9 cellular contexts compared by ENCODE assay signal in the genomic region with DNA sequence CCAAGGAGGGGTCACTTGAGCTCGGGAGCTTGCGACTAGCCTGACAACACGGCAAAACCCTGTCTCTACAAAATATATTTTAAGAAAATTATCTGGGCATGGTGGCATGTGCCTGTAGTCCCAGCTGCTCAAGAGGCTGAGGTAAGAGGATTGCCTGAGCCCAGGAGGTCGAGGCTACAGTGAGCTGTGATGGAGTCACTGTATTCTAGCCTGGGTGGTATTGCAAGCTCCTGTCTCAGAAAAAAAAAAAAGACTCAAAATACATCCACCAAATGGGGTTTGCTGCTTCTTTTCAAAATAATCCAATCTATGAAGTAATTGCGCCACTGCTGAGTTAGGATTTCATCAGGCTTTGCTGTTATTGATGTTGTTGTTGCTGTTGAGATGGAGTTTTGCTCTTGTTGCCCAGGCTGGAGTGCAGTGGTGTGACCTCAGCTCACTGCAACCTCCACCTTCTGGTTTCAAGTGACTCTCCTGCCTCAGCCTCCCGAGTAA. TPM values are rescaled to one million over a fixed set of nuclear protein-coding genes. Genes with fewer than 3 reads are reported as not detected.
DNase-seq lines count a peak whose midpoint lies in the region; ATAC-seq and TF ChIP-seq lines count a peak whose summit lies in the region.
"Had no signal": no experiment of that assay in that cellular context is flagged by ENCODE, and none has a peak within 500 bp of the region (broad histone marks: within the 10 kb centered on the region; RNA-seq: fewer than 3 reads in every experiment).

No MANE protein-coding gene starts in this region.

- H3K27ac ChIP-seq in coronary artery (peak overlapping the region; percentile 88 to 91), neutrophil (peak overlapping the region; percentile 93), caudate nucleus (ENCODE audit: low read depth, low read length) (no peak overlapping the region)
- H3K27ac ChIP-seq in naive thymus-derived CD4-positive, alpha-beta T cell (ENCODE audit: low read depth, low read length), result no peak overlapping the region

- H3K4me1 ChIP-seq in neutrophil (ENCODE audit: control insufficient read depth in 1 of 2, insufficient read depth in 1 of 2, low read depth in 1 of 2, low read length in 1 of 2), result peaks cover 64 to 65% of the 10 kb centered on the region in 2 experiments
- peaks cover 5 to 11% of the 10 kb centered on the region in 2 donors for H3K4me1 ChIP-seq in naive thymus-derived CD4-positive, alpha-beta T cell (ENCODE audit: control insufficient read depth in 2 of 2, insufficient read depth in 2 of 2, low read length in 2 of 2)

- POLR2A ChIA-PET in naive thymus-derived CD4-positive, alpha-beta T cell (lab: Charles Lee), result no interaction called here

- ATAC-seq in naive thymus-derived CD4-positive, alpha-beta T cell, result no peak

- no peaks in the 10 kb centered on the region for H3K27me3 Mint-ChIP-seq in naive thymus-derived CD4-positive, alpha-beta T cell

- no peak for TF ChIP-seq POLR2A in NB4 (IDR thresholded peaks at IDR 0.05; ENCODE audit: extremely low read depth, insufficient read length)

- no peaks in the 10 kb centered on the region for H3K9me3 ChIP-seq in neutrophil
- H3K9me3 ChIP-seq in naive thymus-derived CD4-positive, alpha-beta T cell (ENCODE audit: control insufficient read depth in 2 of 3, low read length in 3 of 3), result no peaks in the 10 kb centered on the region

- peak overlapping the region; percentile 30 for H3K4me3 ChIP-seq in NB4 (ENCODE audit: low read depth, low read length)
- no peak overlapping the region for H3K4me3 ChIP-seq in coronary artery
- H3K4me3 ChIP-seq in neutrophil (ENCODE audit: low read depth in 1 of 2, low read length in 1 of 2), result peak overlapping the region; percentile 48 to 50
- H3K4me3 ChIP-seq in naive thymus-derived CD4-positive, alpha-beta T cell (ENCODE audit: low read length), result no peak overlapping the region

- peak overlapping the region in 3 of 9 donors; percentile 5 to 95 (median 74) for H3K27ac Mint-ChIP-seq in naive thymus-derived CD4-positive, alpha-beta T cell

- H3K36me3 ChIP-seq in neutrophil, result no peaks in the 10 kb centered on the region
- no peaks in the 10 kb centered on the region for H3K36me3 ChIP-seq in naive thymus-derived CD4-positive, alpha-beta T cell (ENCODE audit: control insufficient read depth in 2 of 3, insufficient read depth in 3 of 3, low read length in 3 of 3)

- CTCF ChIA-PET in naive thymus-derived CD4-positive, alpha-beta T cell (lab: Charles Lee), result no interaction called here

- DNase-seq in CD1c-positive myeloid dendritic cell (ENCODE audit: extremely low spot score), result peak; percentile 79
- peak; percentile 34 for DNase-seq in NB4 (ENCODE audit: low read depth)
- DNase-seq in coronary artery (ENCODE audit: low spot score), result no peak
- no peak for DNase-seq in naive thymus-derived CD4-positive, alpha-beta T cell
- DNase-seq in SHP77 (lab: John Stamatoyannopoulos, UW), result no peak
- no peak for DNase-seq in caudate nucleus (lab: John Stamatoyannopoulos, UW)
- DNase-seq in SW 1271 (lab: John Stamatoyannopoulos, UW), result no peak
- DNase-seq: NCI-H524 treated with DMSO at 0.1 percent for 48 hours had no signal

- H3K9me3 Mint-ChIP-seq in naive thymus-derived CD4-positive, alpha-beta T cell, result no peaks in the 10 kb centered on the region

- TF ChIP-seq CTCF in NB4 (IDR thresholded peaks at IDR 0.05; ENCODE audit: low read depth, low read length), result no peak
- no peak for TF ChIP-seq CTCF in coronary artery (IDR thresholded peaks at IDR 0.05)
- no peak for TF ChIP-seq CTCF in neutrophil (IDR thresholded peaks at IDR 0.05)

- intact Hi-C loops in naive thymus-derived CD4-positive, alpha-beta T cell (cut with micrococcal nuclease), result loop anchor here (1.0 kb wide), 6 partner anchors 10 to 215 kb away; partner anchors contain the start of genes TRDMT1 (in 1 of the 2) and VIM (in 1 of the 2)

- H3K4me1 Mint-ChIP-seq in naive thymus-derived CD4-positive, alpha-beta T cell, result peaks cover 0 to 47% (median 5%) of the 10 kb centered on the region in 7 donors

- no peak overlapping the region for H3K4me3 Mint-ChIP-seq in naive thymus-derived CD4-positive, alpha-beta T cell

- peaks cover 0 to 33% (median 3%) of the 10 kb centered on the region in 5 donors for H3K36me3 Mint-ChIP-seq in naive thymus-derived CD4-positive, alpha-beta T cell

- no peaks in the 10 kb centered on the region for H3K27me3 ChIP-seq in neutrophil
- H3K27me3 ChIP-seq in naive thymus-derived CD4-positive, alpha-beta T cell (ENCODE audit: control insufficient read depth in 2 of 2, insufficient read depth in 2 of 2, low read length in 2 of 2), result no peaks in the 10 kb centered on the region

RNA-seq across cellular contexts. Expression of gene VIM, which starts 11.1 kb away (rescaled TPM):
- 1,000 to 10,000 TPM in 3 of 5 experiments, 100 to 1,000 TPM in 2; 498 to 2,181 (median 1,002) TPM for total RNA-seq in naive thymus-derived CD4-positive, alpha-beta T cell
- polyA plus RNA-seq in naive thymus-derived CD4-positive, alpha-beta T cell, result 100 to 1,000 TPM; 399 to 546 TPM

RNA-seq across cellular contexts. Expression of gene TRDMT1, which starts 15.5 kb away (rescaled TPM):
- 10 to 100 TPM; 10.2 to 30.6 (median 15.9) TPM for total RNA-seq in naive thymus-derived CD4-positive, alpha-beta T cell
- 10 to 100 TPM in 1 of 2 donors, 1 to 10 TPM in 1; 9.7 to 12.8 TPM for polyA plus RNA-seq in naive thymus-derived CD4-positive, alpha-beta T cell

Comparison
In these comparisons a context has a peak if more than half of its experiments do, and no peak if none do; other contexts are left out.
1. DNase-seq: peak in CD1c-positive myeloid dendritic cell (single experiment) and NB4 (single experiment); none in coronary artery (single experiment), naive thymus-derived CD4-positive, alpha-beta T cell (0 of 9), SHP77 (0 of 2), caudate nucleus (0 of 61) and SW 1271 (0 of 2).
2. H3K4me3 ChIP-seq: peak in NB4 (single experiment) and neutrophil (2 of 2); none in coronary artery (single experiment) and naive thymus-derived CD4-positive, alpha-beta T cell (single experiment).
3. H3K27ac ChIP-seq: peak in coronary artery (2 of 2) and neutrophil (single experiment); none in naive thymus-derived CD4-positive, alpha-beta T cell (single experiment) and caudate nucleus (single experiment).